In the genomic region with DNA sequence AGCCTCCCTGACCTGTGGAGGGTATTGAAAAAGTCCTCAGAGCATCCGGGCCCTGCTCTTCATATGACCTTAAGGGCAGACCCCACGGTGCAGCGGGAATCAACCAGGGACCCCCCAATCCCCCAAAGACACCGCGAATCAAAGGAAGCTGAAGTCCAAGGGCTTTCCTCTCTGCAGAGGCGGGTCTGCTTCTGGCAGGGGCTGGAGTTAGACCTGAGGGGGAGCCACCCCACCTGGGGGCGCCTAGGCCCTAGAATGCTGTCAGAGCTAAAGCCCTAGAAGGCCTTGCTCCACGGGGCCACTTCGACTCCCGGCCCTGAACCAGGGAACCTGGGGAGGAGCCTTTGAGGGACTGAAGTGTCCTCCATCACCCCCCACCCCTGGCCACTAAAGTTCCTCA, we compare ENCODE assay signal across 23 cellular contexts. TPM values are rescaled to one million over a fixed set of nuclear protein-coding genes. Genes with fewer than 3 reads are reported as not detected.
DNase-seq lines count a peak whose midpoint lies in the region; ATAC-seq and TF ChIP-seq lines count a peak whose summit lies in the region.
"Had no signal": no experiment of that assay in that cellular context is flagged by ENCODE, and none has a peak within 500 bp of the region (broad histone marks: within the 10 kb centered on the region; RNA-seq: fewer than 3 reads in every experiment).

No MANE protein-coding gene starts in this region.

- H3K4me3 Mint-ChIP-seq in activated naive CD4-positive, alpha-beta T cell treated with anti-CD3 and anti-CD28 coated beads, Interleukin-2, amount 50 U/mL, for 24 hours, result peak overlapping the region; percentile 42
- H3K4me3 Mint-ChIP-seq in activated naive CD4-positive, alpha-beta T cell treated with anti-CD3 and anti-CD28 coated beads, Interleukin-2, amount 10 ng/mL, durations not matched to agents 7 days and 5 days, result no peak overlapping the region
- no peak overlapping the region for H3K4me3 Mint-ChIP-seq in chondrocyte (ENCODE audit: unreplicated experiment)
- peak overlapping the region; percentile 39 for H3K4me3 Mint-ChIP-seq in neural crest cell

- no peak overlapping the region for H3K4me3 ChIP-seq in tibial artery
- H3K4me3 ChIP-seq: GM23248, MG63 had no signal

- no peak for TF ChIP-seq CTCF in chondrocyte (IDR thresholded peaks at IDR 0.05)
- no peak for TF ChIP-seq CTCF in neural crest cell (conservative IDR thresholded peaks at IDR 0.05)
- no peak for TF ChIP-seq CTCF in tibial artery (IDR thresholded peaks at IDR 0.05)

- intact Hi-C loops in tibial artery (cut with DNase I; ENCODE audit: low total_unique reads), result loop anchor here (5.0 kb wide), 1 partner anchor 34 kb away; no protein-coding TSS in a partner anchor

- no peaks in the 10 kb centered on the region for H3K36me3 ChIP-seq in tibial artery
- H3K36me3 ChIP-seq: MG63 had no signal

- H3K4me1 Mint-ChIP-seq in activated naive CD4-positive, alpha-beta T cell treated with anti-CD3 and anti-CD28 coated beads, Interleukin-2, amount 50 U/mL, for 24 hours, result peaks cover 3% of the 10 kb centered on the region
- peaks cover 21% of the 10 kb centered on the region for H3K4me1 Mint-ChIP-seq in activated naive CD4-positive, alpha-beta T cell treated with anti-CD3 and anti-CD28 coated beads, Interleukin-2, amount 10 ng/mL, durations not matched to agents 7 days and 5 days
- peaks cover 66% of the 10 kb centered on the region for H3K4me1 Mint-ChIP-seq in chondrocyte (ENCODE audit: low read depth)
- H3K4me1 Mint-ChIP-seq in neural crest cell, result no peaks in the 10 kb centered on the region

- peak overlapping the region; percentile 53 to 80 for H3K27ac ChIP-seq in tibial artery
- H3K27ac ChIP-seq: GM23248, HL-60, KMS-11 had no signal

- no peaks in the 10 kb centered on the region for H3K36me3 Mint-ChIP-seq in activated naive CD4-positive, alpha-beta T cell treated with anti-CD3 and anti-CD28 coated beads, Interleukin-2, amount 50 U/mL, for 24 hours
- H3K36me3 Mint-ChIP-seq in activated naive CD4-positive, alpha-beta T cell treated with anti-CD3 and anti-CD28 coated beads, Interleukin-2, amount 10 ng/mL, durations not matched to agents 7 days and 5 days, result no peaks in the 10 kb centered on the region
- no peaks in the 10 kb centered on the region for H3K36me3 Mint-ChIP-seq in chondrocyte (ENCODE audit: low read depth)
- H3K36me3 Mint-ChIP-seq in neural crest cell (ENCODE audit: low read depth), result no peaks in the 10 kb centered on the region

- no peak for ATAC-seq in HG02588 (IDR thresholded peaks at IDR 0.05; ENCODE audit: unreplicated experiment)
- ATAC-seq: HCT116, Panc1 had no signal

- no peaks in the 10 kb centered on the region for H3K9me3 ChIP-seq in tibial artery
- H3K9me3 ChIP-seq: MG63 had no signal

- DNase-seq in activated naive CD4-positive, alpha-beta T cell treated with anti-CD3 and anti-CD28 coated beads, Interleukin-2, amount 10 ng/mL, durations not matched to agents 7 days and 5 days, result no peak
- DNase-seq in chondrocyte (ENCODE audit: low spot score) (no peak), neural crest cell (ENCODE audit: low read depth, low spot score) (no peak), tibial artery (no peak), NCI-H187 treated with DMSO at 0.1 percent for 48 hours (lab: John Stamatoyannopoulos, UW) (no peak), NCI-H524 (lab: John Stamatoyannopoulos, UW) (no peak)
- DNase-seq: Calu3, DMS79 treated with DMSO at 0.1 percent for 48 hours, GM23248, MG63, NCI-H1105, NCI-H187, NCI-H2171, NCI-H446 treated with DMSO at 0.1 percent for 48 hours, NCI-H774, SHP77 treated with DMSO at 0.1 percent for 48 hours had no signal

- CTCF ChIA-PET in activated naive CD4-positive, alpha-beta T cell treated with anti-CD3 and anti-CD28 coated beads, Interleukin-2, amount 10 ng/mL, durations not matched to agents 7 days and 5 days (lab: Charles Lee), result interaction anchor here (5.2 kb wide), 1 partner anchor 33 kb away, joined by 39 read pairs; no protein-coding TSS in a partner anchor

- no peaks in the 10 kb centered on the region for H3K27me3 Mint-ChIP-seq in activated naive CD4-positive, alpha-beta T cell treated with anti-CD3 and anti-CD28 coated beads, Interleukin-2, amount 50 U/mL, for 24 hours
- peaks cover 29% of the 10 kb centered on the region for H3K27me3 Mint-ChIP-seq in activated naive CD4-positive, alpha-beta T cell treated with anti-CD3 and anti-CD28 coated beads, Interleukin-2, amount 10 ng/mL, durations not matched to agents 7 days and 5 days
- H3K27me3 Mint-ChIP-seq in chondrocyte (ENCODE audit: low read depth) (no peaks in the 10 kb centered on the region), neural crest cell (ENCODE audit: low read depth) (peaks cover 5% of the 10 kb centered on the region)

- H3K9me3 Mint-ChIP-seq in activated naive CD4-positive, alpha-beta T cell treated with anti-CD3 and anti-CD28 coated beads, Interleukin-2, amount 50 U/mL, for 24 hours, result no peaks in the 10 kb centered on the region
- H3K9me3 Mint-ChIP-seq in activated naive CD4-positive, alpha-beta T cell treated with anti-CD3 and anti-CD28 coated beads, Interleukin-2, amount 10 ng/mL, durations not matched to agents 7 days and 5 days, result no peaks in the 10 kb centered on the region
- H3K9me3 Mint-ChIP-seq in chondrocyte (ENCODE audit: low read depth) (peaks cover 4% of the 10 kb centered on the region), neural crest cell (no peaks in the 10 kb centered on the region)

- H3K27ac Mint-ChIP-seq in activated naive CD4-positive, alpha-beta T cell treated with anti-CD3 and anti-CD28 coated beads, Interleukin-2, amount 50 U/mL, for 24 hours, result no peak overlapping the region
- no peak overlapping the region for H3K27ac Mint-ChIP-seq in activated naive CD4-positive, alpha-beta T cell treated with anti-CD3 and anti-CD28 coated beads, Interleukin-2, amount 10 ng/mL, durations not matched to agents 7 days and 5 days
- H3K27ac Mint-ChIP-seq in chondrocyte (ENCODE audit: unreplicated experiment) (peak overlapping the region; percentile 78), neural crest cell (ENCODE audit: unreplicated experiment) (no peak overlapping the region)

- H3K27me3 ChIP-seq in tibial artery, result no peaks in the 10 kb centered on the region
- H3K27me3 ChIP-seq: MG63 had no signal

- H3K4me1 ChIP-seq in tibial artery, result peaks cover 0 to 80% (median 42%) of the 10 kb centered on the region in 4 donors

RNA-seq across cellular contexts. Expression of gene HAUS7, which starts 2.8 kb away (rescaled TPM):
- total RNA-seq in chondrocyte, result 31.3 to 43.6 TPM (median 32.3 TPM) in 3 replicates
- 51.8 and 58.8 TPM in 2 replicates for total RNA-seq in neural crest cell

RNA-seq across cellular contexts. Expression of gene BGN, which starts 21.7 kb away (rescaled TPM):
- total RNA-seq in chondrocyte (1,195 to 2,668 TPM (median 2,632 TPM) in 3 replicates), neural crest cell (80.6 and 85.2 TPM in 2 replicates)
- total RNA-seq: A172, Calu3 had no signal

RNA-seq across cellular contexts. Expression of gene TREX2, which starts 27.3 kb away (rescaled TPM):
- total RNA-seq in chondrocyte, result 0.80 to 1.6 TPM (median 1.6 TPM) in 3 replicates
- total RNA-seq in neural crest cell, result 0.77 and 1.6 TPM in 2 replicates

RNA-seq across cellular contexts. Expression of gene ATP2B3, which starts 44.3 kb away (rescaled TPM):
- total RNA-seq in chondrocyte, result 0.17 to 0.46 TPM (median 0.37 TPM) in 3 replicates
- total RNA-seq in neural crest cell, result 0.05 and 0.11 TPM in 2 replicates
- total RNA-seq: A172, Calu3, GM23248 had no signal

Comparison
In these comparisons a context has a peak if more than half of its experiments do, and no peak if none do; other contexts are left out.
1. H3K4me3 Mint-ChIP-seq: peak in activated naive CD4-positive, alpha-beta T cell treated with anti-CD3 and anti-CD28 coated beads, Interleukin-2, amount 50 U/mL, for 24 hours (single experiment) and neural crest cell (single experiment); none in activated naive CD4-positive, alpha-beta T cell treated with anti-CD3 and anti-CD28 coated beads, Interleukin-2, amount 10 ng/mL, durations not matched to agents 7 days and 5 days (single experiment) and chondrocyte (single experiment).
2. RNA of gene BGN, which starts 21.7 kb away (total RNA-seq): 1,195 to 2,668 TPM in chondrocyte; 80.6 to 85.2 TPM in neural crest cell; every median in the first group is over 10 times any median in the second.